Comparison of ENCODE assay signal across 7 cellular contexts in genomic region chr13:35953537-35954206, GRCh38.
DNase-seq lines count a peak whose midpoint lies in the region; ATAC-seq and TF ChIP-seq lines count a peak whose summit lies in the region.

No MANE protein-coding gene starts in this region.

- intact Hi-C loops in cardiac septum (cut with DNase I), result loop anchor here (5.0 kb wide), 1 partner anchor 321 kb away; no protein-coding TSS in a partner anchor

- no peaks in the 10 kb centered on the region for H3K36me3 Mint-ChIP-seq in progenitor cell of endocrine pancreas (ENCODE audit: insufficient read depth)

- H3K9me3 Mint-ChIP-seq in progenitor cell of endocrine pancreas (ENCODE audit: low read depth), result no peaks in the 10 kb centered on the region

- ATAC-seq in GM19397 (IDR thresholded peaks at IDR 0.05; ENCODE audit: unreplicated experiment) (peak; percentile 42), HG02840 (IDR thresholded peaks at IDR 0.05; ENCODE audit: low FRiP score, unreplicated experiment) (no peak)

- peak overlapping the region; percentile 30 for H3K9ac ChIP-seq in adipocyte (ENCODE audit: low read length)

- H3K36me3 ChIP-seq in adipocyte (ENCODE audit: control insufficient read depth, insufficient read depth, low read length, severe bottlenecking), result no peaks in the 10 kb centered on the region

- DNase-seq in NCI-H187 treated with DMSO at 0.1 percent for 48 hours (lab: John Stamatoyannopoulos, UW), result peak; percentile 95
- peak; percentile 97 for DNase-seq in adipocyte (ENCODE audit: low read depth)
- DNase-seq in cardiac septum (ENCODE audit: low spot score), result peak; percentile 83
- peak; percentile 43 for DNase-seq in progenitor cell of endocrine pancreas (ENCODE audit: low spot score, unreplicated experiment)
- DNase-seq in effector CD8-positive, alpha-beta T cell (lab: John Stamatoyannopoulos, UW), result no peak

- H3K4me1 ChIP-seq in adipocyte (ENCODE audit: control insufficient read depth, insufficient read depth, low read length), result peaks cover 52% of the 10 kb centered on the region

- no peak overlapping the region for H3K4me3 Mint-ChIP-seq in progenitor cell of endocrine pancreas (ENCODE audit: low read depth)

- peaks cover 3% of the 10 kb centered on the region for H3K27me3 Mint-ChIP-seq in progenitor cell of endocrine pancreas

- H3K27ac Mint-ChIP-seq in progenitor cell of endocrine pancreas, result peak overlapping the region; percentile 66

- TF ChIP-seq CTCF in progenitor cell of endocrine pancreas (IDR thresholded peaks at IDR 0.05; ENCODE audit: unreplicated experiment), result peak; percentile 74

- no peaks in the 10 kb centered on the region for H3K27me3 ChIP-seq in adipocyte (replicated peaks; ENCODE audit: control insufficient read depth, insufficient read depth, low read length)

- peak overlapping the region; percentile 35 for H3K4me3 ChIP-seq in adipocyte (ENCODE audit: low read length)

- H3K9me3 ChIP-seq in adipocyte (ENCODE audit: control insufficient read depth, low read length), result no peaks in the 10 kb centered on the region

- H3K4me1 Mint-ChIP-seq in progenitor cell of endocrine pancreas (ENCODE audit: low read depth), result peaks cover 3% of the 10 kb centered on the region
